ENCODE assay signal across 25 cellular contexts in the genomic region with DNA sequence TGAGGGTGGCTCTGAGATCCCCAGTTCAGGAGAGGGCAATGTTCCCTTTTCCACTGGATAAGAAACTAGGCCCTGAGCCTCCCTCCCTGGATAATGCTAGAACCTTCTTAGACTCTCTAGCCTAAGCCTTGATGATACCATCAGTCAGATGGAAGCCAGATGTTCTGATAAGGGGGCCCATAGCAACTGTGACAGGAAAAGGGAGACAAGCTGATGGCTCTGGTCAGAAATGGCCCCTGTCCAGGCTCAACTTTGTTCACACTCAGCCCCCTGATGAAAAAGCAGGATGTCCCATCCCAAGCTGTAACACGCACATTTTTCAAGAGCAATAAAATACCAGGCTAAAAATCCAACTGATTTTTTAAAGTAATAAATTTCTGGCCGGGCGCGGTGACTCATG. TPM values are rescaled to one million over a fixed set of nuclear protein-coding genes. Genes with fewer than 3 reads are reported as not detected.
"Had no signal": no experiment of that assay in that cellular context is flagged by ENCODE, and none has a peak within 500 bp of the region (broad histone marks: within the 10 kb centered on the region; RNA-seq: fewer than 3 reads in every experiment).

No MANE protein-coding gene starts in this region.

- H3K36me3 Mint-ChIP-seq: brain, WTC11 had no signal

- H3K27ac Mint-ChIP-seq: activated CD8-positive, alpha-beta T cell treated with anti-CD3 and anti-CD28 coated beads, Interleukin-2, amount 10 ng/mL, durations not matched to agents 7 days and 5 days; T-helper 2 cell treated with Interferon-gamma antibody and Interleukin-4, amounts not matched to agents 5 μg/mL and 100 μg/mL, for 36 hours; WTC11 had no signal

- H3K4me3 Mint-ChIP-seq: activated CD8-positive, alpha-beta T cell treated with anti-CD3 and anti-CD28 coated beads, Interleukin-2, amount 10 ng/mL, durations not matched to agents 7 days and 5 days; brain; T-helper 2 cell treated with Interferon-gamma antibody and Interleukin-4, amounts not matched to agents 5 μg/mL and 100 μg/mL, for 36 hours; WTC11 had no signal

- H3K27ac ChIP-seq: SK-N-MC had no signal

- H3K9me3 Mint-ChIP-seq: T-helper 2 cell treated with Interferon-gamma antibody and Interleukin-4, amounts not matched to agents 5 μg/mL and 100 μg/mL, for 36 hours; WTC11 had no signal

- ATAC-seq: activated CD8-positive, alpha-beta T cell treated with anti-CD3 and anti-CD28 coated beads, Interleukin-2, amount 10 ng/mL, durations not matched to agents 7 days and 5 days; Panc1; Right ventricle myocardium inferior; WTC11 had no signal

- H3K4me3 ChIP-seq: SK-N-MC had no signal

- DNase-seq: activated CD4-positive, alpha-beta T cell treated with anti-CD3 and anti-CD28 coated beads for 48 hours; activated CD4-positive, alpha-beta T cell treated with anti-CD3 and anti-CD28 coated beads, Interleukin-2, amount 50 U/mL, for 4 hours; activated CD4-positive, CD25-positive, alpha-beta regulatory T cell treated with anti-CD3 and anti-CD28 coated beads, Interleukin-2, amount 50 U/mL, for 72 hours; activated CD8-positive, alpha-beta memory T cell treated with anti-CD3 and anti-CD28 coated beads, Interleukin-2, amount 50 U/mL, for 48 hours; activated CD8-positive, alpha-beta T cell treated with anti-CD3 and anti-CD28 coated beads, Interleukin-2, amount 10 ng/mL, durations not matched to agents 7 days and 5 days; activated naive CD4-positive, alpha-beta T cell treated with anti-CD3 and anti-CD28 coated beads, Interleukin-2, amount 50 U/mL, for 16 hours; activated T-cell treated with anti-CD3 and anti-CD28 coated beads, Interleukin-2, amount 50 U/mL, for 1 hour; amygdala; KG1; NCI-H1092; NCI-H1417 treated with DMSO at 0.1 percent for 48 hours; NCI-H1694; NCI-H2029; NCI-H2107; NCI-H345; NCI-H510A; NCI-H82; RPMI8226 had no signal

RNA-seq across cellular contexts. Expression of a gene that starts 36.3 kb away (rescaled TPM):
- total RNA-seq: activated CD8-positive, alpha-beta T cell treated with anti-CD3 and anti-CD28 coated beads, Interleukin-2, amount 10 ng/mL, durations not matched to agents 7 days and 5 days; LHCN-M2 had no signal
